In the genomic region with DNA sequence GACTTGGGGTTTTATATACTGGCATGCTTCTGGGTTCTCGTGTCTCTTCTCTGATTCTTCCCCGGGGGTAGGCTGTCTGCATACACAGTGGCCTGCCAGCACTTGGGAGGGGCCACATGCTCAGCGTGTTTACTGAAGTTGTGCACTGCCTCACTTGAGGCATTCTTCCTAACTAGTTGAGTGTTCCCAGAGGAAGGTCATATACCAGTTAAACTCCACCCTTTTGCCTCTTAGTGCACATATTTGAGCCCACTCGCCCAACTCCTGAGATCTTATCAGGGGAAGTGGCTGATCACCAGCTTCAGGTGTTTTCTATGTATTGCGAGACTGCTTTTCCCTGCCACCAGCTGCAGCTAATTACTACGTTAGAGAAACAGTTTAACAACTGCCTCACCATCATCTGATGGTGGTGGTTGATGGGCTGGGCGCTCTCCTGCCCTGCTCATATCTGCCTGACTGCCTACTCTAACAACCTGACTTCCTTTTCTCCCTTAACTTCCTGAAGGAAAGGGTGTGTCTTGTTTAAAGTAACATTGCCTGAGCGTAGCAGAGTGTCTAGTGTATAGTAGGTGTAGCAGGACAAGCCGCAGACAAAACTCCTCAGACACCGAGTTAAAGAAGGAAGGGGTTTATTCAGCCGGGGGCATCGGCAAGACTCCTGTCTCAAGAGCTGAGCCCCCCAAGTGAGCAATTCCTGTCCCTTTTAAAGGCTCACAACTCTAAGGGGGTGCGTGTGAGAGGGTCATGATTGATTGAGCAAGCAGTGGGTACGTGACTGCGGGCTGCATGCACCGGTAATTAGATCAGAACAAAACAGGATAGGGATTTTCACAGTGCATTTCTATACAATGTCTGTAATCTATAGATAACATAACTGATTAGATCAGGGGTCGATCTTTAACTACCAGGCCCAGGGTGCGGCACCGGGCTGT, we compare ENCODE assay signal across 1 cellular context.
TF ChIP-seq lines count a peak whose summit lies in the region.

No MANE protein-coding gene starts in this region.

TF ChIP-seq in WTC11, 78 proteins besides CTCF, POLR2A, EP300 and RAD21 (continued from another document):
- no peak for TF ChIP-seq STAT6 (CRISPR knock-in tag; conservative IDR thresholded peaks at IDR 0.05; ENCODE audit: low read depth)
- TF ChIP-seq IRF2 (CRISPR knock-in tag; IDR thresholded peaks at IDR 0.05; ENCODE audit: borderline replicate concordance, low read depth), result no peak
- TF ChIP-seq, protein P1, sequence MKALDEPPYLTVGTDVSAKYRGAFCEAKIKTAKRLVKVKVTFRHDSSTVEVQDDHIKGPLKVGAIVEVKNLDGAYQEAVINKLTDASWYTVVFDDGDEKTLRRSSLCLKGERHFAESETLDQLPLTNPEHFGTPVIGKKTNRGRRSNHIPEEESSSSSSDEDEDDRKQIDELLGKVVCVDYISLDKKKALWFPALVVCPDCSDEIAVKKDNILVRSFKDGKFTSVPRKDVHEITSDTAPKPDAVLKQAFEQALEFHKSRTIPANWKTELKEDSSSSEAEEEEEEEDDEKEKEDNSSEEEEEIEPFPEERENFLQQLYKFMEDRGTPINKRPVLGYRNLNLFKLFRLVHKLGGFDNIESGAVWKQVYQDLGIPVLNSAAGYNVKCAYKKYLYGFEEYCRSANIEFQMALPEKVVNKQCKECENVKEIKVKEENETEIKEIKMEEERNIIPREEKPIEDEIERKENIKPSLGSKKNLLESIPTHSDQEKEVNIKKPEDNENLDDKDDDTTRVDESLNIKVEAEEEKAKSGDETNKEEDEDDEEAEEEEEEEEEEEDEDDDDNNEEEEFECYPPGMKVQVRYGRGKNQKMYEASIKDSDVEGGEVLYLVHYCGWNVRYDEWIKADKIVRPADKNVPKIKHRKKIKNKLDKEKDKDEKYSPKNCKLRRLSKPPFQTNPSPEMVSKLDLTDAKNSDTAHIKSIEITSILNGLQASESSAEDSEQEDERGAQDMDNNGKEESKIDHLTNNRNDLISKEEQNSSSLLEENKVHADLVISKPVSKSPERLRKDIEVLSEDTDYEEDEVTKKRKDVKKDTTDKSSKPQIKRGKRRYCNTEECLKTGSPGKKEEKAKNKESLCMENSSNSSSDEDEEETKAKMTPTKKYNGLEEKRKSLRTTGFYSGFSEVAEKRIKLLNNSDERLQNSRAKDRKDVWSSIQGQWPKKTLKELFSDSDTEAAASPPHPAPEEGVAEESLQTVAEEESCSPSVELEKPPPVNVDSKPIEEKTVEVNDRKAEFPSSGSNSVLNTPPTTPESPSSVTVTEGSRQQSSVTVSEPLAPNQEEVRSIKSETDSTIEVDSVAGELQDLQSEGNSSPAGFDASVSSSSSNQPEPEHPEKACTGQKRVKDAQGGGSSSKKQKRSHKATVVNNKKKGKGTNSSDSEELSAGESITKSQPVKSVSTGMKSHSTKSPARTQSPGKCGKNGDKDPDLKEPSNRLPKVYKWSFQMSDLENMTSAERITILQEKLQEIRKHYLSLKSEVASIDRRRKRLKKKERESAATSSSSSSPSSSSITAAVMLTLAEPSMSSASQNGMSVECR (CRISPR knock-in tag; IDR thresholded peaks at IDR 0.05; ENCODE audit: borderline replicate concordance), result no peak
- TF ChIP-seq ETV6 (CRISPR knock-in tag; IDR thresholded peaks at IDR 0.05), result no peak
- TF ChIP-seq SP1 (CRISPR knock-in tag; conservative IDR thresholded peaks at IDR 0.05), result no peak
- TF ChIP-seq, protein P2, sequence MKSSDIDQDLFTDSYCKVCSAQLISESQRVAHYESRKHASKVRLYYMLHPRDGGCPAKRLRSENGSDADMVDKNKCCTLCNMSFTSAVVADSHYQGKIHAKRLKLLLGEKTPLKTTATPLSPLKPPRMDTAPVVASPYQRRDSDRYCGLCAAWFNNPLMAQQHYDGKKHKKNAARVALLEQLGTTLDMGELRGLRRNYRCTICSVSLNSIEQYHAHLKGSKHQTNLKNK (CRISPR knock-in tag; IDR thresholded peaks at IDR 0.05), result no peak
